ENCODE assay signal across 19 cellular contexts in the genomic region with DNA sequence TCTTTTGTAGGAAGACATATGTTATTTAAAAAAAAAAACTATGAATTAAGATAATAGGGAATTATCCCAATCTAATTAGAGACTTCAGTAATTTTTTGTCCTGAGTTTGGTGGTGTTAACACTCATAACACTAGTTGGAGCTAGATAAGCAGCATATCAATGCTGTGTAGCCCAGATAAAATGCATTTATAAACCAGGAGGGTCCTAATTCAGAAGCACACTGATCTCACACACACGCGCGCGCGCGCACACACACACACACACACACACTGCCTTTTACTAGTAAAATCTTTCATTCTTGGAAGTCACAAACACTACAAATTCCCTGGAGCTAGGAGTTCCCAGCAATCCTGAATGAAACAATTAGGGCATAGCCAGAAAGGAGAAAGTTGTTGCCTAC. TPM values are rescaled to one million over a fixed set of nuclear protein-coding genes. Genes with fewer than 3 reads are reported as not detected.
DNase-seq lines count a peak whose midpoint lies in the region; ATAC-seq and TF ChIP-seq lines count a peak whose summit lies in the region.
"Had no signal": no experiment of that assay in that cellular context is flagged by ENCODE, and none has a peak within 500 bp of the region (broad histone marks: within the 10 kb centered on the region; RNA-seq: fewer than 3 reads in every experiment).

No MANE protein-coding gene starts in this region.

- H3K4me3 ChIP-seq in NB4 (ENCODE audit: low read depth, low read length) (peak overlapping the region; percentile 70), lower lobe of right lung (peak overlapping the region; percentile 57), SJCRH30 (no peak overlapping the region)
- H3K4me3 ChIP-seq: BLaER1 had no signal

- peaks cover 16% of the 10 kb centered on the region for H3K27me3 ChIP-seq in lower lobe of right lung (ENCODE audit: low read depth)
- no peaks in the 10 kb centered on the region; the same call in 1 of the 2 replicates for H3K27me3 ChIP-seq in SJCRH30
- H3K27me3 ChIP-seq: BLaER1 had no signal

- H3K27ac ChIP-seq in cingulate gyrus (ENCODE audit: low read depth, low read length): peak overlapping the region; percentile 41
- H3K27ac ChIP-seq in lower lobe of right lung: no peak overlapping the region
- no peak overlapping the region for H3K27ac ChIP-seq in SJCRH30
- H3K27ac ChIP-seq: BLaER1, neutrophil had no signal

- H3K27me3 Mint-ChIP-seq in activated CD4-positive, alpha-beta memory T cell treated with anti-CD3 and anti-CD28 coated beads for 36 hours: peaks cover 40% of the 10 kb centered on the region

- CTCF ChIA-PET in activated CD4-positive, alpha-beta memory T cell treated with anti-CD3 and anti-CD28 coated beads for 36 hours (lab: Charles Lee): no interaction called here

- H3K4me1 ChIP-seq in lower lobe of right lung: peaks cover 16% of the 10 kb centered on the region
- H3K4me1 ChIP-seq in SJCRH30: no peaks in the 10 kb centered on the region
- H3K4me1 ChIP-seq: BLaER1 had no signal

- POLR2A ChIA-PET in activated CD4-positive, alpha-beta memory T cell treated with anti-CD3 and anti-CD28 coated beads for 36 hours (lab: Charles Lee): no interaction called here

- no peaks in the 10 kb centered on the region for H3K9me3 ChIP-seq in lower lobe of right lung
- H3K9me3 ChIP-seq in SJCRH30 (replicated peaks): no peaks in the 10 kb centered on the region
- H3K9me3 ChIP-seq: esophagus squamous epithelium, neutrophil had no signal

- no peak overlapping the region for H3K27ac Mint-ChIP-seq in activated CD4-positive, alpha-beta memory T cell treated with anti-CD3 and anti-CD28 coated beads for 36 hours

- H3K36me3 Mint-ChIP-seq in activated CD4-positive, alpha-beta memory T cell treated with anti-CD3 and anti-CD28 coated beads for 36 hours: no peaks in the 10 kb centered on the region

- no peak overlapping the region for H3K4me3 Mint-ChIP-seq in activated CD4-positive, alpha-beta memory T cell treated with anti-CD3 and anti-CD28 coated beads for 36 hours

- peaks cover 3% of the 10 kb centered on the region for H3K9me3 Mint-ChIP-seq in activated CD4-positive, alpha-beta memory T cell treated with anti-CD3 and anti-CD28 coated beads for 36 hours

- H3K36me3 ChIP-seq in lower lobe of right lung (no peaks in the 10 kb centered on the region), SJCRH30 (no peaks in the 10 kb centered on the region)
- H3K36me3 ChIP-seq: BLaER1, esophagus squamous epithelium, neutrophil had no signal

- TF ChIP-seq CTCF in NB4 (IDR thresholded peaks at IDR 0.05; ENCODE audit: low read depth, low read length) (no peak), lower lobe of right lung (IDR thresholded peaks at IDR 0.05) (no peak)

- DNase-seq in NB4 (ENCODE audit: low read depth): no peak
- no peak for DNase-seq in lower lobe of right lung
- DNase-seq in superior temporal gyrus (ENCODE audit: extremely low spot score): peak; percentile 73
- no peak for DNase-seq in SJCRH30
- DNase-seq in activated CD4-positive, alpha-beta memory T cell treated with anti-CD3 and anti-CD28 coated beads for 36 hours: no peak
- DNase-seq in cerebellum (ENCODE audit: low spot score): no peak
- no peak for DNase-seq in dedifferentiated amniotic fluid mesenchymal stem cell (ENCODE audit: extremely low spot score)
- DNase-seq: activated CD4-positive, alpha-beta T cell treated with anti-CD3 and anti-CD28 coated beads, Interleukin-2, amount 50 U/mL, for 48 hours; cortex of kidney; DND-41; esophagus squamous epithelium; H7; NCI-H1092 treated with DMSO at 0.1 percent for 48 hours; NCI-H226; stimulated activated CD4-positive, alpha-beta T cell treated with anti-CD3 and anti-CD28 coated beads, Interleukin-4, amount 100 ng/mL, for 4 hours; T-helper 9 cell had no signal

- ATAC-seq in lower lobe of right lung: no peak

- H3K4me1 Mint-ChIP-seq in activated CD4-positive, alpha-beta memory T cell treated with anti-CD3 and anti-CD28 coated beads for 36 hours (ENCODE audit: low read depth): peaks cover 8% of the 10 kb centered on the region

- intact Hi-C loops in lower lobe of right lung (cut with DNase I): no loop called here
- intact Hi-C loops in activated CD4-positive, alpha-beta memory T cell treated with anti-CD3 and anti-CD28 coated beads for 36 hours (cut with micrococcal nuclease): no loop called here

- no peak for TF ChIP-seq POLR2A in NB4 (IDR thresholded peaks at IDR 0.05; ENCODE audit: extremely low read depth, insufficient read length)

RNA-seq across cellular contexts. Expression of a gene that starts 3.2 kb away (rescaled TPM):
- total RNA-seq in lower lobe of right lung: 5.1 TPM
- not detected in 2 replicates for total RNA-seq in SJCRH30 (2014; rRNA removed; shearing (Covaris generic))
- total RNA-seq in activated CD4-positive, alpha-beta memory T cell treated with anti-CD3 and anti-CD28 coated beads for 36 hours: not detected
- total RNA-seq in cerebellum: 114 TPM

Comparison
In these comparisons a context has a peak if more than half of its experiments do, and no peak if none do; other contexts are left out.
1. RNA of a gene that starts 3.2 kb away (total RNA-seq): 114 TPM in cerebellum (single experiment); 5.1 TPM in lower lobe of right lung (single experiment), not detected in activated CD4-positive, alpha-beta memory T cell treated with anti-CD3 and anti-CD28 coated beads for 36 hours and not detected in SJCRH30; every median in the first group is over 10 times any median in the second.